8 cellular contexts compared by ENCODE assay signal in genomic region chr13:24921881-24922280, GRCh38.
DNase-seq lines count a peak whose midpoint lies in the region; ATAC-seq, FAIRE-seq and TF ChIP-seq lines count a peak whose summit lies in the region.

No MANE protein-coding gene starts in this region.

- no peak for FAIRE-seq in small intestine (lab: Jason Lieb, UNC)

- POLR2A ChIA-PET in RWPE1 (lab: Yijun Ruan, JAX; ENCODE audit: low non-redundant PET) = no interaction called here

- no peaks in the 10 kb centered on the region for H3K36me3 ChIP-seq in GM06990 (ENCODE audit: control insufficient read depth, insufficient read depth, low read length)
- no peaks in the 10 kb centered on the region for H3K36me3 ChIP-seq in psoas muscle (ENCODE audit: insufficient read depth in 1 of 2, low read depth in 1 of 2)
- H3K36me3 ChIP-seq in small intestine (ENCODE audit: control insufficient read depth in 2 of 2, insufficient read depth in 2 of 2, low read length in 2 of 2) = no peaks in the 10 kb centered on the region

- CTCF ChIA-PET in RWPE1 (lab: Yijun Ruan, JAX) = no interaction called here

- ATAC-seq in psoas muscle = no peak
- ATAC-seq in left lobe of liver = no peak

- no peaks in the 10 kb centered on the region for H3K27me3 ChIP-seq in GM06990 (replicated peaks; ENCODE audit: control insufficient read depth, insufficient read depth, low read length)
- H3K27me3 ChIP-seq in psoas muscle (ENCODE audit: insufficient read depth in 3 of 3, low read length in 2 of 3) = no peaks in the 10 kb centered on the region
- no peaks in the 10 kb centered on the region for H3K27me3 ChIP-seq in small intestine (ENCODE audit: control insufficient read depth in 2 of 2, insufficient read depth in 2 of 2, low read length in 2 of 2)

- H3K4me3 ChIP-seq in GM06990 (replicated peaks; ENCODE audit: low read depth, low read length) = peak overlapping the region; percentile 81
- peak overlapping the region; percentile 68 for H3K4me3 ChIP-seq in fibroblast of mammary gland (ENCODE audit: control insufficient read depth, low read depth, low read length)
- peak overlapping the region; percentile 79 for H3K4me3 ChIP-seq in psoas muscle
- peak overlapping the region in 1 of 2 donors; percentile 79 for H3K4me3 ChIP-seq in small intestine (ENCODE audit: low read depth in 1 of 2, low read length in 2 of 2)

- DNase-seq in GM06990 (ENCODE audit: extremely low read depth, insufficient read length) (no peak), RWPE1 (ENCODE audit: low spot score) (peak; percentile 3), fibroblast of mammary gland (ENCODE audit: low read depth) (no peak), psoas muscle (no peak), inferior parietal cortex (ENCODE audit: extremely low spot score) (no peak), left lobe of liver (ENCODE audit: low spot score) (no peak), SKM-1 treated with dmso at 0.1 percent for 144 hours (lab: John Stamatoyannopoulos, UW; ENCODE audit: unreplicated experiment) (no peak), small intestine (no peak)

- H3K27ac ChIP-seq in RWPE1 (peak overlapping the region; percentile 86), psoas muscle (no peak overlapping the region), small intestine (ENCODE audit: low read depth in 1 of 2, low read length in 1 of 2) (no peak overlapping the region)

- intact Hi-C loops in psoas muscle (cut with DNase I) = no loop called here

- 11 to 14% (median 14%) methylated on average over 5 of the region's 5 CpGs for WGBS in psoas muscle, 3 donors
- WGBS in small intestine, 3 donors = 12 to 23% (median 16%) methylated on average over 5 of the region's 5 CpGs

- TF ChIP-seq CTCF in GM06990 (IDR thresholded peaks at IDR 0.05; ENCODE audit: insufficient read depth, low read length, poor library complexity, severe bottlenecking) (no peak), RWPE1 (conservative IDR thresholded peaks at IDR 0.05; ENCODE audit: low read depth) (no peak), fibroblast of mammary gland (conservative IDR thresholded peaks at IDR 0.05; ENCODE audit: control insufficient read depth, insufficient read depth, low read depth, low read length) (no peak), psoas muscle (IDR thresholded peaks at IDR 0.05) (no peak)

- H3K4me1 ChIP-seq in psoas muscle = no peaks in the 10 kb centered on the region
- H3K4me1 ChIP-seq in small intestine (ENCODE audit: control insufficient read depth in 2 of 2, insufficient read depth in 1 of 2, low read depth in 1 of 2, low read length in 1 of 2) = no peaks in the 10 kb centered on the region

- H3K9me3 ChIP-seq in psoas muscle = no peaks in the 10 kb centered on the region
- H3K9me3 ChIP-seq in small intestine (ENCODE audit: control insufficient read depth, low read depth) = no peaks in the 10 kb centered on the region
